In the genomic region with DNA sequence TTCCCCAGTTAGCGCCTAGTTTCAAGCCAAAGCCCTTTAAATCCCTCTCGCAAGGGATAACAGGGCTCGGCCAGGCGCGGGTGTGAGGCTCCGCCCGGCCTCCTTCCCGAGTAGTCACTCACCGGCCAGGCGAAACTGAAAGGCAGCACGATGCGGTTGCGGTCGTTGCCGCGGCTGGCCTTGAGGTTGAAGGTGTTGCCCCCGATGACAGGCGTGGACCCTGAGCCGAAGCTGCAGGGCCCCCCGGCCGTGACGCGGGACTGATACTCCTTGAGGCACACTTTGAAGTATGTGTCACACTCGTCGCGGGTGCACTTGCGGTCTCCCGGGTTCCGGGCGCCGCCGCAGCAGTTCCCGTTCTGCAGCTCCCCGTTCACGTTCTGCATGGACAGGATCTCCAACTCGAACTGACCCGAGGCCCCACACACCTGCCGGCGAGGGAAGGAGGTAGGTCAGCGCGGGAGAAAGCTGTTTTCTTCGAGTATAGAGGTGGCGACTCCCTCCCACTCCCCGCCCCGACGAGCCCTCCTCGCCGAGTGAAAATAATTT, we compare ENCODE assay signal across 8 cellular contexts. TPM values are rescaled to one million over a fixed set of nuclear protein-coding genes. Genes with fewer than 3 reads are reported as not detected.
DNase-seq lines count a peak whose midpoint lies in the region; ATAC-seq and TF ChIP-seq lines count a peak whose summit lies in the region.

No MANE protein-coding gene starts in this region.

- peak overlapping the region; percentile 8 for H2BK120ac ChIP-seq in mesenchymal stem cell (ENCODE audit: low read depth, low read length)

- no peak overlapping the region for H2BK15ac ChIP-seq in mesenchymal stem cell (ENCODE audit: low read depth, poor library complexity, severe bottlenecking)

- H3K4me2 ChIP-seq in MM.1S (ENCODE audit: low read depth, low read length) (peak overlapping the region; percentile 90), mesenchymal stem cell (ENCODE audit: low read length, poor library complexity, severe bottlenecking) (peak overlapping the region; percentile 95)

- H4K8ac ChIP-seq in mesenchymal stem cell (ENCODE audit: low read length): peak overlapping the region; percentile 78

- H3K18ac ChIP-seq in mesenchymal stem cell (ENCODE audit: low read depth in 1 of 2, low read length in 2 of 2): peak overlapping the region; percentile 90 to 95

- H3K79me1 ChIP-seq in mesenchymal stem cell (replicated peaks; ENCODE audit: low read length, poor library complexity, severe bottlenecking): peaks cover 12% of the 10 kb centered on the region

- peaks cover 33% of the 10 kb centered on the region for H3K79me2 ChIP-seq in MM.1S (ENCODE audit: low read length)

- H3K27ac ChIP-seq in MM.1S (ENCODE audit: low read length): peak overlapping the region; percentile 99
- H3K27ac ChIP-seq in mesenchymal stem cell (ENCODE audit: low read length, poor library complexity, severe bottlenecking): peak overlapping the region; percentile 70

- H3K36me3 ChIP-seq in MM.1S (replicated peaks; ENCODE audit: insufficient read depth, low read length) (no peaks in the 10 kb centered on the region), mesenchymal stem cell (ENCODE audit: control insufficient read depth in 1 of 2, insufficient read depth in 2 of 2, low read depth in 1 of 2, low read length in 2 of 2) (peaks cover 0 to 10% of the 10 kb centered on the region in 2 experiments)

- H4K20me1 ChIP-seq in MM.1S (ENCODE audit: insufficient read depth, low read length): no peaks in the 10 kb centered on the region

- H3K4me3 ChIP-seq in MM.1S (ENCODE audit: low read length): peak overlapping the region; percentile 86
- peak overlapping the region; percentile 84 for H3K4me3 ChIP-seq in WI38 (ENCODE audit: low read depth, low read length)
- H3K4me3 ChIP-seq in mesenchymal stem cell (ENCODE audit: insufficient read depth in 1 of 2, low read depth in 1 of 2, low read length in 2 of 2): peak overlapping the region; percentile 75 to 96

- no peak overlapping the region for H4K91ac ChIP-seq in mesenchymal stem cell (ENCODE audit: low read length)

- peak overlapping the region in 1 of 2 experiments; percentile 82 for H3K14ac ChIP-seq in mesenchymal stem cell (ENCODE audit: low read length in 2 of 2)

- H3K27me3 ChIP-seq in MM.1S (replicated peaks; ENCODE audit: insufficient read depth, low read length) (no peaks in the 10 kb centered on the region), mesenchymal stem cell (ENCODE audit: control insufficient read depth in 1 of 2, insufficient read depth in 1 of 2, low read length in 2 of 2) (no peaks in the 10 kb centered on the region)

- H3K9me3 ChIP-seq in MM.1S (replicated peaks; ENCODE audit: insufficient read depth, low read length) (no peaks in the 10 kb centered on the region), mesenchymal stem cell (ENCODE audit: control insufficient read depth, low read length) (no peaks in the 10 kb centered on the region)

- peak overlapping the region; percentile 75 to 88 for H3K4me3 Mint-ChIP-seq in effector memory CD8-positive, alpha-beta T cell
- H3K4me3 Mint-ChIP-seq in stimulated activated naive CD8-positive, alpha-beta T cell treated with anti-CD3 and anti-CD28 coated beads, Interleukin-15, amount 100 ng/mL, for 72 hours: peak overlapping the region; percentile 83 to 95

- under 1% methylated on average over 39 of the region's 48 CpGs for WGBS in mesenchymal stem cell

- H3K4me1 Mint-ChIP-seq in effector memory CD8-positive, alpha-beta T cell (ENCODE audit: low read depth in 2 of 2): peaks cover 9 to 14% of the 10 kb centered on the region in 2 donors
- H3K4me1 Mint-ChIP-seq in stimulated activated naive CD8-positive, alpha-beta T cell treated with anti-CD3 and anti-CD28 coated beads, Interleukin-15, amount 100 ng/mL, for 72 hours: peaks cover 40% of the 10 kb centered on the region

- peak overlapping the region; percentile 35 to 83 for H3K4ac ChIP-seq in mesenchymal stem cell (ENCODE audit: low read depth in 1 of 2, low read length in 2 of 2)

- peak overlapping the region in 1 of 2 experiments; percentile 95 for H2BK12ac ChIP-seq in mesenchymal stem cell (ENCODE audit: low read length in 2 of 2)

- no peak overlapping the region for H2BK5ac ChIP-seq in mesenchymal stem cell (ENCODE audit: low read depth, low read length, poor library complexity, severe bottlenecking)

- no peak overlapping the region for H3K27ac Mint-ChIP-seq in effector memory CD8-positive, alpha-beta T cell
- peak overlapping the region; percentile 65 to 91 for H3K27ac Mint-ChIP-seq in stimulated activated naive CD8-positive, alpha-beta T cell treated with anti-CD3 and anti-CD28 coated beads, Interleukin-15, amount 100 ng/mL, for 72 hours

- H3K27me3 Mint-ChIP-seq in effector memory CD8-positive, alpha-beta T cell: peaks cover 61 to 84% of the 10 kb centered on the region in 2 donors
- peaks cover 91% of the 10 kb centered on the region for H3K27me3 Mint-ChIP-seq in stimulated activated naive CD8-positive, alpha-beta T cell treated with anti-CD3 and anti-CD28 coated beads, Interleukin-15, amount 100 ng/mL, for 72 hours

- H2AK5ac ChIP-seq in mesenchymal stem cell (ENCODE audit: low read length, severe bottlenecking): no peak overlapping the region

- ATAC-seq in effector memory CD8-positive, alpha-beta T cell (replicated peaks): peak; percentile 28
- ATAC-seq in stimulated activated naive CD8-positive, alpha-beta T cell treated with anti-CD3 and anti-CD28 coated beads, Interleukin-15, amount 100 ng/mL, for 72 hours: peak; percentile 46
- no peak for ATAC-seq in HG02588 (IDR thresholded peaks at IDR 0.05; ENCODE audit: unreplicated experiment)

- H3K4me1 ChIP-seq in MM.1S (ENCODE audit: low read length): peaks cover 12% of the 10 kb centered on the region
- peaks cover 10% of the 10 kb centered on the region for H3K4me1 ChIP-seq in mesenchymal stem cell (ENCODE audit: control insufficient read depth, insufficient read depth, low read depth, low read length)

- H3K9me2 ChIP-seq in MM.1S (replicated peaks; ENCODE audit: insufficient read depth, low read length): no peaks in the 10 kb centered on the region

- TF ChIP-seq CTCF in MM.1S (IDR thresholded peaks at IDR 0.05; ENCODE audit: low read length) (no peak), WI38 (IDR thresholded peaks at IDR 0.05; ENCODE audit: low read depth, low read length) (no peak)

- H2AFZ ChIP-seq in MM.1S (ENCODE audit: low read length): peak overlapping the region; percentile 65
- H2AFZ ChIP-seq in mesenchymal stem cell (ENCODE audit: low read depth, low read length): peak overlapping the region; percentile 36

- H3K23ac ChIP-seq in mesenchymal stem cell (ENCODE audit: low read length in 2 of 2): peak overlapping the region in 1 of 2 experiments; percentile 57

- no peaks in the 10 kb centered on the region for H3K9me3 Mint-ChIP-seq in effector memory CD8-positive, alpha-beta T cell
- no peaks in the 10 kb centered on the region for H3K9me3 Mint-ChIP-seq in stimulated activated naive CD8-positive, alpha-beta T cell treated with anti-CD3 and anti-CD28 coated beads, Interleukin-15, amount 100 ng/mL, for 72 hours

- peaks cover 3% of the 10 kb centered on the region for H3K36me3 Mint-ChIP-seq in effector memory CD8-positive, alpha-beta T cell (ENCODE audit: insufficient read depth)

- DNase-seq in GM03348 (ENCODE audit: low spot score) (peak; percentile 75), MM.1S (peak; percentile 75), mesenchymal stem cell (peak; percentile 84), NCI-H2107 (lab: John Stamatoyannopoulos, UW) (no peak)
- DNase-seq in effector memory CD8-positive, alpha-beta T cell: peak in 1 of 3 experiments; percentile 9
- peak; percentile 66 to 83 for DNase-seq in stimulated activated naive CD8-positive, alpha-beta T cell treated with anti-CD3 and anti-CD28 coated beads, Interleukin-15, amount 100 ng/mL, for 72 hours

- H3K9ac ChIP-seq in MM.1S (ENCODE audit: low read length): peak overlapping the region; percentile 99
- H3K9ac ChIP-seq in mesenchymal stem cell (ENCODE audit: low read length): peak overlapping the region; percentile 95

- peaks cover 53% of the 10 kb centered on the region for H3F3A ChIP-seq in MM.1S (ENCODE audit: insufficient read depth, low read length)

RNA-seq across cellular contexts. Expression of gene JAG1, which starts 1.1 kb away (rescaled TPM):
- 13.2 TPM for polyA plus RNA-seq in mesenchymal stem cell (2013, experiment 1 of 2)
- polyA plus RNA-seq in mesenchymal stem cell (2013, experiment 2 of 2): 12.6 TPM

Comparison
In these comparisons a context has a peak if more than half of its experiments do, and no peak if none do; other contexts are left out.
1. H3K27ac Mint-ChIP-seq: peak in stimulated activated naive CD8-positive, alpha-beta T cell treated with anti-CD3 and anti-CD28 coated beads, Interleukin-15, amount 100 ng/mL, for 72 hours (2 of 2); none in effector memory CD8-positive, alpha-beta T cell (0 of 2).
2. Peak in every context shown above with its lines, with median percentiles within 50 percentile points of each other: H3K4me3 ChIP-seq.